In genomic region chr2:140177081-140177480, GRCh38 we compare ENCODE assay signal across 14 cellular contexts.
DNase-seq lines count a peak whose midpoint lies in the region; ATAC-seq and TF ChIP-seq lines count a peak whose summit lies in the region.
"Had no signal": no experiment of that assay in that cellular context is flagged by ENCODE, and none has a peak within 500 bp of the region (broad histone marks: within the 10 kb centered on the region; RNA-seq: fewer than 3 reads in every experiment).

No MANE protein-coding gene starts in this region.

- H3K9me2 ChIP-seq in MM.1S (replicated peaks; ENCODE audit: insufficient read depth, low read length), result no peaks in the 10 kb centered on the region

- H3K27me3 ChIP-seq in MM.1S (replicated peaks; ENCODE audit: insufficient read depth, low read length), result no peaks in the 10 kb centered on the region
- H3K27me3 ChIP-seq: BLaER1 had no signal

- ATAC-seq in GM21529 (IDR thresholded peaks at IDR 0.05; ENCODE audit: unreplicated experiment) (no peak), GM19035 (IDR thresholded peaks at IDR 0.05; ENCODE audit: unreplicated experiment) (no peak)
- ATAC-seq: HepG2 had no signal

- no peaks in the 10 kb centered on the region for H3K36me3 ChIP-seq in MM.1S (replicated peaks; ENCODE audit: insufficient read depth, low read length)
- H3K36me3 ChIP-seq: BLaER1, HAP-1 had no signal

- no peak overlapping the region for H3K4me2 ChIP-seq in MM.1S (ENCODE audit: low read depth, low read length)
- H3K4me2 ChIP-seq: BLaER1 had no signal

- peak; percentile 19 for DNase-seq in DMS 273 treated with DMSO at 0.1 percent for 48 hours (lab: John Stamatoyannopoulos, UW)
- DNase-seq in NCI-H524 (lab: John Stamatoyannopoulos, UW), result peak; percentile 8 to 91
- DNase-seq in cerebellar cortex (ENCODE audit: low spot score), result peak; percentile 67
- DNase-seq in MM.1S, result no peak
- no peak for DNase-seq in NCI-H2196 (lab: John Stamatoyannopoulos, UW; ENCODE audit: unreplicated experiment)
- DNase-seq: 8988T; CD4-positive, alpha-beta memory T cell; GDM1; GM23248 had no signal

- no peaks in the 10 kb centered on the region for H3K4me1 ChIP-seq in MM.1S (ENCODE audit: low read length)
- H3K4me1 ChIP-seq: BLaER1, HAP-1 had no signal

- H3K4me3 ChIP-seq in MM.1S (ENCODE audit: low read length), result no peak overlapping the region
- H3K4me3 ChIP-seq: BLaER1, GM23248, HAP-1 had no signal

- no peak overlapping the region for H3K27ac ChIP-seq in MM.1S (ENCODE audit: low read length)
- H3K27ac ChIP-seq: BLaER1, GM23248 had no signal

- H2AFZ ChIP-seq in MM.1S (ENCODE audit: low read length), result no peak overlapping the region
- H2AFZ ChIP-seq: GM23248 had no signal

- H4K20me1 ChIP-seq in MM.1S (ENCODE audit: insufficient read depth, low read length), result no peaks in the 10 kb centered on the region
- H4K20me1 ChIP-seq: BLaER1 had no signal

- H3K79me2 ChIP-seq in MM.1S (ENCODE audit: low read length), result no peaks in the 10 kb centered on the region

- no peaks in the 10 kb centered on the region for H3K9me3 ChIP-seq in MM.1S (replicated peaks; ENCODE audit: insufficient read depth, low read length)
- H3K9me3 ChIP-seq: BLaER1, HAP-1 had no signal

- H3F3A ChIP-seq in MM.1S (ENCODE audit: insufficient read depth, low read length), result no peaks in the 10 kb centered on the region

- no peak for TF ChIP-seq CTCF in MM.1S (IDR thresholded peaks at IDR 0.05; ENCODE audit: low read length)

- H3K9ac ChIP-seq in MM.1S (ENCODE audit: low read length), result no peak overlapping the region
- H3K9ac ChIP-seq: BLaER1, GM23248 had no signal

Comparison
In these comparisons a context has a peak if more than half of its experiments do, and no peak if none do; other contexts are left out.
1. DNase-seq: peak in DMS 273 treated with DMSO at 0.1 percent for 48 hours (single experiment), NCI-H524 (2 of 2) and cerebellar cortex (single experiment); none in MM.1S (single experiment) and NCI-H2196 (single experiment).